17 cellular contexts compared by ENCODE assay signal in the genomic region with DNA sequence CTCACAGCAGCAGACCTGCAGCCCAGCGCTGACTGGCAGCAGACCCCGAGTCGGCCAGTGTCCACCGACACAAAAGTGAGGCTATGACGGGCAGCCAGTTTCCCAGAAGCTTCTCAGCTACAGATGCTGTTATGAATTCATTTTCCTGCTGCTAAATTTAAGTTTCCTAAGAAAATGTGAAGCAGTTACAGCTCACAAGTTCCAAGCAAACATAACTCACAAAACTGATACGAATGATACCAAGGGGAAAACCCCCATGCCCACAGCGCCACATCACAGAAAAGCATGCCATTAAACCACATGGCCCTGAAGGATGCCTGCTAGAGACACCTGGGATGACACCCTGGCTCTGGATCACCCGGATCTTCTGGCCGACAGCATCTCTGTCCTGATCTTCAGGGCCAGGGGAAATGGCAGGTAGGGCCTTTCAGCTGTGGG. TPM values are rescaled to one million over a fixed set of nuclear protein-coding genes. Genes with fewer than 3 reads are reported as not detected.
A peak's percentile ranks its signal among the peaks of the same experiment; 100 is the strongest.
DNase-seq lines count a peak whose midpoint lies in the region; ATAC-seq and TF ChIP-seq lines count a peak whose summit lies in the region.
"Had no signal": no experiment of that assay in that cellular context is flagged by ENCODE, and none has a peak within 500 bp of the region (broad histone marks: within the 10 kb centered on the region; RNA-seq: fewer than 3 reads in every experiment).

No MANE protein-coding gene starts in this region.

- no peaks in the 10 kb centered on the region for H3K9me3 ChIP-seq in osteoblast (ENCODE audit: low read depth, low read length)
- no peaks in the 10 kb centered on the region for H3K9me3 ChIP-seq in gastrocnemius medialis
- H3K9me3 ChIP-seq: suprapubic skin had no signal

- in situ Hi-C loops in gastrocnemius medialis (cut with MboI; ENCODE audit: low sequenced_read_pairs in 4 of 4) = no loop called here

- no peak overlapping the region for H3K4me2 ChIP-seq in osteoblast (ENCODE audit: insufficient read depth, low read length)

- H3K27me3 ChIP-seq in osteoblast (ENCODE audit: insufficient read depth, low read length) (no peaks in the 10 kb centered on the region), gastrocnemius medialis (peaks cover 3 to 15% (median 11%) of the 10 kb centered on the region in 3 donors)
- H3K27me3 ChIP-seq: brain microvascular endothelial cell had no signal

- H3K4me3 Mint-ChIP-seq in activated T-cell treated with anti-CD3 and anti-CD28 coated beads, Interleukin-2, amount 50 U/mL, for 24 hours = no peak overlapping the region
- H3K4me3 Mint-ChIP-seq: memory B cell had no signal

- intact Hi-C loops in gastrocnemius medialis (cut with DNase I; ENCODE audit: low total_unique reads) = no loop called here

- H3K9me3 Mint-ChIP-seq in activated T-cell treated with anti-CD3 and anti-CD28 coated beads, Interleukin-2, amount 50 U/mL, for 24 hours = no peaks in the 10 kb centered on the region
- H3K9me3 Mint-ChIP-seq: memory B cell had no signal

- TF ChIP-seq POLR2A in gastrocnemius medialis (IDR thresholded peaks at IDR 0.05) = no peak

- H3K27ac ChIP-seq in osteoblast (ENCODE audit: low read depth, low read length) (no peak overlapping the region), gastrocnemius medialis (no peak overlapping the region)
- H3K27ac ChIP-seq: brain microvascular endothelial cell, coronary artery, suprapubic skin had no signal

- no peak overlapping the region for H3K27ac Mint-ChIP-seq in activated T-cell treated with anti-CD3 and anti-CD28 coated beads, Interleukin-2, amount 50 U/mL, for 24 hours
- H3K27ac Mint-ChIP-seq: memory B cell had no signal

- H3K4me1 ChIP-seq in osteoblast (ENCODE audit: insufficient read depth, low read length) = peaks cover 14% of the 10 kb centered on the region
- H3K4me1 ChIP-seq in gastrocnemius medialis = no peaks in the 10 kb centered on the region
- H3K4me1 ChIP-seq: suprapubic skin had no signal

- H2AFZ ChIP-seq in osteoblast (ENCODE audit: low read length) = no peak overlapping the region

- no peaks in the 10 kb centered on the region for H3K79me2 ChIP-seq in osteoblast (ENCODE audit: insufficient read depth, low read length)

- DNase-seq in activated T-cell treated with anti-CD3 and anti-CD28 coated beads for 24 hours (ENCODE audit: low read depth) = peak; percentile 39
- DNase-seq in activated T-cell treated with anti-CD3 and anti-CD28 coated beads, Interleukin-2, amount 50 U/mL, for 1 hour = no peak
- peak; percentile 61 for DNase-seq in activated T-cell treated with anti-CD3 and anti-CD28 coated beads, Interleukin-2, amount 50 U/mL, for 24 hours
- peak; percentile 59 for DNase-seq in osteoblast (ENCODE audit: insufficient read length, low spot score, missing footprints)
- peak; percentile 39 to 71 (median 44) for DNase-seq in stimulated activated CD4-positive, alpha-beta T cell treated with anti-CD3 and anti-CD28 coated beads, TNF-alpha, amount 100 ng/mL, for 48 hours (ENCODE audit: low read depth in 3 of 3)
- DNase-seq in cerebellum (ENCODE audit: low spot score) = no peak
- no peak for DNase-seq in gastrocnemius medialis
- DNase-seq: brain microvascular endothelial cell, KG1, NCI-H187 treated with DMSO at 0.1 percent for 48 hours, NCI-H226, NCI-H774, occipital lobe, SW 1271 had no signal

- H3K36me3 ChIP-seq in osteoblast (ENCODE audit: insufficient read depth, low read length) = no peaks in the 10 kb centered on the region
- no peaks in the 10 kb centered on the region for H3K36me3 ChIP-seq in gastrocnemius medialis
- H3K36me3 ChIP-seq: brain microvascular endothelial cell, suprapubic skin had no signal

- H3K36me3 Mint-ChIP-seq in activated T-cell treated with anti-CD3 and anti-CD28 coated beads, Interleukin-2, amount 50 U/mL, for 24 hours (ENCODE audit: low read depth) = peaks cover 4% of the 10 kb centered on the region
- H3K36me3 Mint-ChIP-seq: memory B cell had no signal

- no peak for TF ChIP-seq CTCF in osteoblast (IDR thresholded peaks at IDR 0.05; ENCODE audit: extremely low read depth, low read depth, low read length)
- no peak for TF ChIP-seq CTCF in gastrocnemius medialis (IDR thresholded peaks at IDR 0.05 in 4 of 5, conservative IDR thresholded peaks at IDR 0.05 in 1 of 5)

- peaks cover 6% of the 10 kb centered on the region for H3K4me1 Mint-ChIP-seq in activated T-cell treated with anti-CD3 and anti-CD28 coated beads, Interleukin-2, amount 50 U/mL, for 24 hours (ENCODE audit: low read depth)
- H3K4me1 Mint-ChIP-seq: memory B cell had no signal

- H4K20me1 ChIP-seq in osteoblast (ENCODE audit: insufficient read depth, low read length) = no peaks in the 10 kb centered on the region

- H3K27me3 Mint-ChIP-seq in activated T-cell treated with anti-CD3 and anti-CD28 coated beads, Interleukin-2, amount 50 U/mL, for 24 hours = peaks cover 8% of the 10 kb centered on the region
- H3K27me3 Mint-ChIP-seq: memory B cell had no signal

- H3K4me3 ChIP-seq in osteoblast (ENCODE audit: insufficient read depth, low read length) (no peak overlapping the region), gastrocnemius medialis (no peak overlapping the region)
- H3K4me3 ChIP-seq: coronary artery, suprapubic skin had no signal

- no peak for ATAC-seq in gastrocnemius medialis

RNA-seq across cellular contexts. Expression of a gene that starts 27.9 kb away (rescaled TPM):
- total RNA-seq in osteoblast (0.72 and 0.88 TPM in 2 replicates), cerebellum (4.2 TPM), gastrocnemius medialis (1 to 10 TPM in 2 of 4 donors, under 1 TPM in 2; 0.12 to 4.1 (median 1.1) TPM)

Comparison
In these comparisons a context has a peak if more than half of its experiments do, and no peak if none do; other contexts are left out.
1. DNase-seq: peak in activated T-cell treated with anti-CD3 and anti-CD28 coated beads for 24 hours (single experiment), activated T-cell treated with anti-CD3 and anti-CD28 coated beads, Interleukin-2, amount 50 U/mL, for 24 hours (single experiment), osteoblast (single experiment) and stimulated activated CD4-positive, alpha-beta T cell treated with anti-CD3 and anti-CD28 coated beads, TNF-alpha, amount 100 ng/mL, for 48 hours (3 of 3); none in activated T-cell treated with anti-CD3 and anti-CD28 coated beads, Interleukin-2, amount 50 U/mL, for 1 hour (single experiment), cerebellum (single experiment) and gastrocnemius medialis (0 of 2).